In the genomic region with DNA sequence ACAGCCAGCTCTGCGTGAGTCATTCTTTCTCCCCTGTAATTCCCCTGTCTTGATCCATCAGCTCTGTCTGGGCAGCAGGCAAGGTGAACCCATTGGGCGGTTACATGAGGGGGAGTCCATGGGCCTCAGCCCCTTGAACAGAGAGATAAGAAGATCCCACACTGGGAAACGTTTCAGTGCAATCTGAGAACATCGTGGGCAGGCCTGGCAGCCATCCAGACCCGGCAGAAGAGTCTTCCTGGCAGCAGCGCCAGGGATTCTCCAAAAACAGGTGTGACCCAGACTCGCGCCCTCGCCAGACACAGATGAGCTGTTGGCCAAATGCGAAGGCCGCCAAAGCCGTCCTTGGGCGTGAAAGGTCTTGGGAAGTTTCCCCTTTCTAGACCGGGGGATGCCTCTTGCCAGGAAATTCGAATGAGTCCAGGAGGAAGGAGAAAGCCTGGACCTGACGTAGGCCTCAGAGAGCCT, we compare ENCODE assay signal across 11 cellular contexts. TPM values are rescaled to one million over a fixed set of nuclear protein-coding genes. Genes with fewer than 3 reads are reported as not detected.
DNase-seq lines count a peak whose midpoint lies in the region; ATAC-seq and TF ChIP-seq lines count a peak whose summit lies in the region.
"Had no signal": no experiment of that assay in that cellular context is flagged by ENCODE, and none has a peak within 500 bp of the region (broad histone marks: within the 10 kb centered on the region; RNA-seq: fewer than 3 reads in every experiment).

No MANE protein-coding gene starts in this region.

- H3K9me3 ChIP-seq in adrenal gland (replicated peaks in 1 of 3) (no peaks in the 10 kb centered on the region), mesenchymal stem cell (ENCODE audit: control insufficient read depth, low read length) (no peaks in the 10 kb centered on the region), upper lobe of right lung (no peaks in the 10 kb centered on the region)

- peaks cover 3 to 10% of the 10 kb centered on the region in 2 donors for H3K4me1 ChIP-seq in adrenal gland (replicated peaks in 1 of 2)
- peaks cover 2% of the 10 kb centered on the region for H3K4me1 ChIP-seq in mesenchymal stem cell (ENCODE audit: control insufficient read depth, insufficient read depth, low read depth, low read length)
- peaks cover 6% of the 10 kb centered on the region for H3K4me1 ChIP-seq in upper lobe of right lung

- no peak overlapping the region for H4K91ac ChIP-seq in mesenchymal stem cell (ENCODE audit: low read length)

- H3K36me3 ChIP-seq in adrenal gland (replicated peaks in 1 of 2) (no peaks in the 10 kb centered on the region), mesenchymal stem cell (ENCODE audit: control insufficient read depth in 1 of 2, insufficient read depth in 2 of 2, low read depth in 1 of 2, low read length in 2 of 2) (no peaks in the 10 kb centered on the region), upper lobe of right lung (no peaks in the 10 kb centered on the region)

- no peak overlapping the region for H3K18ac ChIP-seq in mesenchymal stem cell (ENCODE audit: low read depth in 1 of 2, low read length in 2 of 2)

- H4K8ac ChIP-seq in mesenchymal stem cell (ENCODE audit: low read length), result no peak overlapping the region

- no peaks in the 10 kb centered on the region for H3K79me1 ChIP-seq in mesenchymal stem cell (replicated peaks; ENCODE audit: low read length, poor library complexity, severe bottlenecking)

- H3K23ac ChIP-seq in mesenchymal stem cell (ENCODE audit: low read length in 2 of 2), result no peak overlapping the region

- H2AK5ac ChIP-seq in mesenchymal stem cell (ENCODE audit: low read length, severe bottlenecking), result no peak overlapping the region

- intact Hi-C loops in adrenal gland (cut with DNase I), result no loop called here
- intact Hi-C loops in upper lobe of right lung (cut with DNase I), result no loop called here
- intact Hi-C loops in posterior vena cava (cut with DNase I), result no loop called here

- no peak overlapping the region for H3K4ac ChIP-seq in mesenchymal stem cell (ENCODE audit: low read depth in 1 of 2, low read length in 2 of 2)

- H3K27me3 ChIP-seq in adrenal gland (no peaks in the 10 kb centered on the region), mesenchymal stem cell (ENCODE audit: control insufficient read depth in 1 of 2, insufficient read depth in 1 of 2, low read length in 2 of 2) (peaks cover 54 to 84% of the 10 kb centered on the region in 2 experiments), upper lobe of right lung (no peaks in the 10 kb centered on the region)

- H2BK15ac ChIP-seq in mesenchymal stem cell (ENCODE audit: low read depth, poor library complexity, severe bottlenecking), result no peak overlapping the region

- no peak for ATAC-seq in upper lobe of right lung
- ATAC-seq: natural killer cell had no signal

- no peak overlapping the region for H3K4me3 ChIP-seq in adrenal gland
- H3K4me3 ChIP-seq in mesenchymal stem cell (ENCODE audit: insufficient read depth in 1 of 2, low read depth in 1 of 2, low read length in 2 of 2), result no peak overlapping the region
- no peak overlapping the region for H3K4me3 ChIP-seq in upper lobe of right lung

- in situ Hi-C loops in ACHN (cut with HindIII; ENCODE audit: low pct_ligation_motif_present, low pct_unique_long_range_greater_than_20kb, low sequenced_read_pairs), result no loop called here

- H2BK12ac ChIP-seq in mesenchymal stem cell (ENCODE audit: low read length in 2 of 2), result no peak overlapping the region

- DNase-seq in ACHN (peak; percentile 30), NCI-H2029 (lab: John Stamatoyannopoulos, UW) (peak; percentile 88), adrenal gland (peak in 6 of 7 donors; percentile 60 to 88 (median 66)), mesenchymal stem cell (peak; percentile 42), upper lobe of right lung (no peak), posterior vena cava (ENCODE audit: low spot score) (no peak), HCEC 1CT (no peak), activated gamma-delta T cell treated with Interleukin-2 at 50 U/mL for 16 hours (no peak)
- DNase-seq: CD4-positive, alpha-beta memory T cell; natural killer cell had no signal

- H3K9ac ChIP-seq in mesenchymal stem cell (ENCODE audit: low read length), result no peak overlapping the region

- no peak for TF ChIP-seq POLR2A in adrenal gland (IDR thresholded peaks at IDR 0.05)

- no peak overlapping the region for H3K14ac ChIP-seq in mesenchymal stem cell (ENCODE audit: low read length in 2 of 2)

- TF ChIP-seq CTCF in adrenal gland (IDR thresholded peaks at IDR 0.05), result no peak
- no peak for TF ChIP-seq CTCF in upper lobe of right lung (IDR thresholded peaks at IDR 0.05)

- WGBS in adrenal gland, 4 donors, result 25 to 36% (median 29%) methylated on average over 12 to 16 of the region's 16 CpGs
- WGBS in mesenchymal stem cell, result 78% methylated on average over 16 of the region's 16 CpGs

- no peak overlapping the region for H2AFZ ChIP-seq in mesenchymal stem cell (ENCODE audit: low read depth, low read length)

- H2BK5ac ChIP-seq in mesenchymal stem cell (ENCODE audit: low read depth, low read length, poor library complexity, severe bottlenecking), result no peak overlapping the region

- H3K27ac ChIP-seq in adrenal gland, result peak overlapping the region in 2 of 5 donors; percentile 28 to 56
- no peak overlapping the region for H3K27ac ChIP-seq in mesenchymal stem cell (ENCODE audit: low read length, poor library complexity, severe bottlenecking)
- H3K27ac ChIP-seq in upper lobe of right lung, result no peak overlapping the region
- H3K27ac ChIP-seq: epithelial cell of prostate had no signal

- no peak overlapping the region for H2BK120ac ChIP-seq in mesenchymal stem cell (ENCODE audit: low read depth, low read length)

- no peak overlapping the region for H3K4me2 ChIP-seq in mesenchymal stem cell (ENCODE audit: low read length, poor library complexity, severe bottlenecking)

RNA-seq across cellular contexts. Expression of gene SLC12A7, which starts 6.4 kb away (rescaled TPM):
- 10 to 100 TPM; 15.8 to 52.6 (median 30.2) TPM for total RNA-seq in adrenal gland
- 10 to 100 TPM in 2 of 3 donors, 1 to 10 TPM in 1; 5.5 to 25.8 (median 18.6) TPM for polyA plus RNA-seq in adrenal gland
- polyA plus RNA-seq in mesenchymal stem cell (2013, experiment 1 of 2), result 23.4 TPM
- 22.9 TPM for polyA plus RNA-seq in mesenchymal stem cell (2013, experiment 2 of 2)
- total RNA-seq in upper lobe of right lung, result 49.6 TPM
- total RNA-seq in posterior vena cava, result 10 to 100 TPM; 23.8 to 34.6 TPM

Comparison
In these comparisons a context has a peak if more than half of its experiments do, and no peak if none do; other contexts are left out.
1. DNase-seq: peak in ACHN (single experiment), NCI-H2029 (single experiment), adrenal gland (6 of 7) and mesenchymal stem cell (single experiment); none in upper lobe of right lung (single experiment), posterior vena cava (single experiment), HCEC 1CT (single experiment) and activated gamma-delta T cell treated with Interleukin-2 at 50 U/mL for 16 hours (single experiment).